1 cellular context compared by ENCODE assay signal in genomic region chr20:50292324-50293243, GRCh38.
A peak's percentile ranks its signal among the peaks of the same experiment; 100 is the strongest.
TF ChIP-seq lines count a peak whose summit lies in the region.

No MANE protein-coding gene starts in this region.

TF ChIP-seq in K562, 482 proteins besides CTCF, POLR2A, EP300 and RAD21 (continued from another document and continues in another):
- TF ChIP-seq, protein P1, sequence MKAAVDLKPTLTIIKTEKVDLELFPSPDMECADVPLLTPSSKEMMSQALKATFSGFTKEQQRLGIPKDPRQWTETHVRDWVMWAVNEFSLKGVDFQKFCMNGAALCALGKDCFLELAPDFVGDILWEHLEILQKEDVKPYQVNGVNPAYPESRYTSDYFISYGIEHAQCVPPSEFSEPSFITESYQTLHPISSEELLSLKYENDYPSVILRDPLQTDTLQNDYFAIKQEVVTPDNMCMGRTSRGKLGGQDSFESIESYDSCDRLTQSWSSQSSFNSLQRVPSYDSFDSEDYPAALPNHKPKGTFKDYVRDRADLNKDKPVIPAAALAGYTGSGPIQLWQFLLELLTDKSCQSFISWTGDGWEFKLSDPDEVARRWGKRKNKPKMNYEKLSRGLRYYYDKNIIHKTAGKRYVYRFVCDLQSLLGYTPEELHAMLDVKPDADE (conservative IDR thresholded peaks at IDR 0.05; ENCODE audit: control insufficient read depth, low read depth, low read length) = no peak; the same call in 1 of the 2 replicates
- no peak for TF ChIP-seq ZKSCAN3 (CRISPR knock-in tag; IDR thresholded peaks at IDR 0.05)
- no peak for TF ChIP-seq ZNF224 (CRISPR knock-in tag; IDR thresholded peaks at IDR 0.05)
- TF ChIP-seq ILK (tag; IDR thresholded peaks at IDR 0.05; ENCODE audit: borderline replicate concordance, low read depth) = no peak
- TF ChIP-seq ZKSCAN8 (CRISPR knock-in tag; IDR thresholded peaks at IDR 0.05) = peak; percentile 67; the same call in 1 of the 2 replicates
- peak; percentile 92 for TF ChIP-seq CBX1 (IDR thresholded peaks at IDR 0.05; ENCODE audit: low read depth)
- TF ChIP-seq CREM (IDR thresholded peaks at IDR 0.05; ENCODE audit: low read depth) = peak; percentile 87
- peak; percentile 100 for TF ChIP-seq NFE2 (IDR thresholded peaks at IDR 0.05; ENCODE audit: low read depth)
- TF ChIP-seq ZNF175 (CRISPR knock-in tag; IDR thresholded peaks at IDR 0.05; ENCODE audit: low read depth) = peak; percentile 83
- TF ChIP-seq MYNN (IDR thresholded peaks at IDR 0.05) = peak; percentile 92; the same call in 1 of the 2 replicates
- no peak for TF ChIP-seq MYNN (CRISPR knock-in tag; IDR thresholded peaks at IDR 0.05)
- peak; percentile 98 for TF ChIP-seq DACH1 (IDR thresholded peaks at IDR 0.05; ENCODE audit: partially characterized antibody)
- no peak for TF ChIP-seq SRSF1 (IDR thresholded peaks at IDR 0.05; ENCODE audit: low read depth, low read length)
- TF ChIP-seq PHF8 (IDR thresholded peaks at IDR 0.05; ENCODE audit: borderline replicate concordance, low read length) = peak; percentile 39; the same call in 1 of the 2 replicates
- TF ChIP-seq ZNF384 (IDR thresholded peaks at IDR 0.05; ENCODE audit: low read depth, low read length) = peak; percentile 13; the same call in 1 of the 2 replicates
- TF ChIP-seq CGGBP1 (CRISPR knock-in tag; IDR thresholded peaks at IDR 0.05) = 0 out of 2 replicates have a peak, but pooled peaks have one; percentile 41
- TF ChIP-seq SPI1 (IDR thresholded peaks at IDR 0.05; ENCODE audit: borderline replicate concordance, low read depth, low read length) = no peak
- no peak for TF ChIP-seq ZC3H4 (CRISPR knock-in tag; IDR thresholded peaks at IDR 0.05; ENCODE audit: borderline replicate concordance)
- TF ChIP-seq HOMEZ (CRISPR knock-in tag; IDR thresholded peaks at IDR 0.05) = peak; percentile 55; the same call in 1 of the 2 replicates
- no peak for TF ChIP-seq ZNF140 (CRISPR knock-in tag; IDR thresholded peaks at IDR 0.05)
- TF ChIP-seq DNMT1 (IDR thresholded peaks at IDR 0.05) = no peak
- TF ChIP-seq, protein P2, sequence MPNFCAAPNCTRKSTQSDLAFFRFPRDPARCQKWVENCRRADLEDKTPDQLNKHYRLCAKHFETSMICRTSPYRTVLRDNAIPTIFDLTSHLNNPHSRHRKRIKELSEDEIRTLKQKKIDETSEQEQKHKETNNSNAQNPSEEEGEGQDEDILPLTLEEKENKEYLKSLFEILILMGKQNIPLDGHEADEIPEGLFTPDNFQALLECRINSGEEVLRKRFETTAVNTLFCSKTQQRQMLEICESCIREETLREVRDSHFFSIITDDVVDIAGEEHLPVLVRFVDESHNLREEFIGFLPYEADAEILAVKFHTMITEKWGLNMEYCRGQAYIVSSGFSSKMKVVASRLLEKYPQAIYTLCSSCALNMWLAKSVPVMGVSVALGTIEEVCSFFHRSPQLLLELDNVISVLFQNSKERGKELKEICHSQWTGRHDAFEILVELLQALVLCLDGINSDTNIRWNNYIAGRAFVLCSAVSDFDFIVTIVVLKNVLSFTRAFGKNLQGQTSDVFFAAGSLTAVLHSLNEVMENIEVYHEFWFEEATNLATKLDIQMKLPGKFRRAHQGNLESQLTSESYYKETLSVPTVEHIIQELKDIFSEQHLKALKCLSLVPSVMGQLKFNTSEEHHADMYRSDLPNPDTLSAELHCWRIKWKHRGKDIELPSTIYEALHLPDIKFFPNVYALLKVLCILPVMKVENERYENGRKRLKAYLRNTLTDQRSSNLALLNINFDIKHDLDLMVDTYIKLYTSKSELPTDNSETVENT (CRISPR knock-in tag; IDR thresholded peaks at IDR 0.05) = no peak
- TF ChIP-seq, protein P3, sequence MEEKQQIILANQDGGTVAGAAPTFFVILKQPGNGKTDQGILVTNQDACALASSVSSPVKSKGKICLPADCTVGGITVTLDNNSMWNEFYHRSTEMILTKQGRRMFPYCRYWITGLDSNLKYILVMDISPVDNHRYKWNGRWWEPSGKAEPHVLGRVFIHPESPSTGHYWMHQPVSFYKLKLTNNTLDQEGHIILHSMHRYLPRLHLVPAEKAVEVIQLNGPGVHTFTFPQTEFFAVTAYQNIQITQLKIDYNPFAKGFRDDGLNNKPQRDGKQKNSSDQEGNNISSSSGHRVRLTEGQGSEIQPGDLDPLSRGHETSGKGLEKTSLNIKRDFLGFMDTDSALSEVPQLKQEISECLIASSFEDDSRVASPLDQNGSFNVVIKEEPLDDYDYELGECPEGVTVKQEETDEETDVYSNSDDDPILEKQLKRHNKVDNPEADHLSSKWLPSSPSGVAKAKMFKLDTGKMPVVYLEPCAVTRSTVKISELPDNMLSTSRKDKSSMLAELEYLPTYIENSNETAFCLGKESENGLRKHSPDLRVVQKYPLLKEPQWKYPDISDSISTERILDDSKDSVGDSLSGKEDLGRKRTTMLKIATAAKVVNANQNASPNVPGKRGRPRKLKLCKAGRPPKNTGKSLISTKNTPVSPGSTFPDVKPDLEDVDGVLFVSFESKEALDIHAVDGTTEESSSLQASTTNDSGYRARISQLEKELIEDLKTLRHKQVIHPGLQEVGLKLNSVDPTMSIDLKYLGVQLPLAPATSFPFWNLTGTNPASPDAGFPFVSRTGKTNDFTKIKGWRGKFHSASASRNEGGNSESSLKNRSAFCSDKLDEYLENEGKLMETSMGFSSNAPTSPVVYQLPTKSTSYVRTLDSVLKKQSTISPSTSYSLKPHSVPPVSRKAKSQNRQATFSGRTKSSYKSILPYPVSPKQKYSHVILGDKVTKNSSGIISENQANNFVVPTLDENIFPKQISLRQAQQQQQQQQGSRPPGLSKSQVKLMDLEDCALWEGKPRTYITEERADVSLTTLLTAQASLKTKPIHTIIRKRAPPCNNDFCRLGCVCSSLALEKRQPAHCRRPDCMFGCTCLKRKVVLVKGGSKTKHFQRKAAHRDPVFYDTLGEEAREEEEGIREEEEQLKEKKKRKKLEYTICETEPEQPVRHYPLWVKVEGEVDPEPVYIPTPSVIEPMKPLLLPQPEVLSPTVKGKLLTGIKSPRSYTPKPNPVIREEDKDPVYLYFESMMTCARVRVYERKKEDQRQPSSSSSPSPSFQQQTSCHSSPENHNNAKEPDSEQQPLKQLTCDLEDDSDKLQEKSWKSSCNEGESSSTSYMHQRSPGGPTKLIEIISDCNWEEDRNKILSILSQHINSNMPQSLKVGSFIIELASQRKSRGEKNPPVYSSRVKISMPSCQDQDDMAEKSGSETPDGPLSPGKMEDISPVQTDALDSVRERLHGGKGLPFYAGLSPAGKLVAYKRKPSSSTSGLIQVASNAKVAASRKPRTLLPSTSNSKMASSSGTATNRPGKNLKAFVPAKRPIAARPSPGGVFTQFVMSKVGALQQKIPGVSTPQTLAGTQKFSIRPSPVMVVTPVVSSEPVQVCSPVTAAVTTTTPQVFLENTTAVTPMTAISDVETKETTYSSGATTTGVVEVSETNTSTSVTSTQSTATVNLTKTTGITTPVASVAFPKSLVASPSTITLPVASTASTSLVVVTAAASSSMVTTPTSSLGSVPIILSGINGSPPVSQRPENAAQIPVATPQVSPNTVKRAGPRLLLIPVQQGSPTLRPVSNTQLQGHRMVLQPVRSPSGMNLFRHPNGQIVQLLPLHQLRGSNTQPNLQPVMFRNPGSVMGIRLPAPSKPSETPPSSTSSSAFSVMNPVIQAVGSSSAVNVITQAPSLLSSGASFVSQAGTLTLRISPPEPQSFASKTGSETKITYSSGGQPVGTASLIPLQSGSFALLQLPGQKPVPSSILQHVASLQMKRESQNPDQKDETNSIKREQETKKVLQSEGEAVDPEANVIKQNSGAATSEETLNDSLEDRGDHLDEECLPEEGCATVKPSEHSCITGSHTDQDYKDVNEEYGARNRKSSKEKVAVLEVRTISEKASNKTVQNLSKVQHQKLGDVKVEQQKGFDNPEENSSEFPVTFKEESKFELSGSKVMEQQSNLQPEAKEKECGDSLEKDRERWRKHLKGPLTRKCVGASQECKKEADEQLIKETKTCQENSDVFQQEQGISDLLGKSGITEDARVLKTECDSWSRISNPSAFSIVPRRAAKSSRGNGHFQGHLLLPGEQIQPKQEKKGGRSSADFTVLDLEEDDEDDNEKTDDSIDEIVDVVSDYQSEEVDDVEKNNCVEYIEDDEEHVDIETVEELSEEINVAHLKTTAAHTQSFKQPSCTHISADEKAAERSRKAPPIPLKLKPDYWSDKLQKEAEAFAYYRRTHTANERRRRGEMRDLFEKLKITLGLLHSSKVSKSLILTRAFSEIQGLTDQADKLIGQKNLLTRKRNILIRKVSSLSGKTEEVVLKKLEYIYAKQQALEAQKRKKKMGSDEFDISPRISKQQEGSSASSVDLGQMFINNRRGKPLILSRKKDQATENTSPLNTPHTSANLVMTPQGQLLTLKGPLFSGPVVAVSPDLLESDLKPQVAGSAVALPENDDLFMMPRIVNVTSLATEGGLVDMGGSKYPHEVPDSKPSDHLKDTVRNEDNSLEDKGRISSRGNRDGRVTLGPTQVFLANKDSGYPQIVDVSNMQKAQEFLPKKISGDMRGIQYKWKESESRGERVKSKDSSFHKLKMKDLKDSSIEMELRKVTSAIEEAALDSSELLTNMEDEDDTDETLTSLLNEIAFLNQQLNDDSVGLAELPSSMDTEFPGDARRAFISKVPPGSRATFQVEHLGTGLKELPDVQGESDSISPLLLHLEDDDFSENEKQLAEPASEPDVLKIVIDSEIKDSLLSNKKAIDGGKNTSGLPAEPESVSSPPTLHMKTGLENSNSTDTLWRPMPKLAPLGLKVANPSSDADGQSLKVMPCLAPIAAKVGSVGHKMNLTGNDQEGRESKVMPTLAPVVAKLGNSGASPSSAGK (IDR thresholded peaks at IDR 0.05) = peak; percentile 95
- peak; percentile 94 for TF ChIP-seq ADNP (tag; IDR thresholded peaks at IDR 0.05)
- TF ChIP-seq ZNF57 (CRISPR knock-in tag; IDR thresholded peaks at IDR 0.05) = no peak
- TF ChIP-seq, protein P4, sequence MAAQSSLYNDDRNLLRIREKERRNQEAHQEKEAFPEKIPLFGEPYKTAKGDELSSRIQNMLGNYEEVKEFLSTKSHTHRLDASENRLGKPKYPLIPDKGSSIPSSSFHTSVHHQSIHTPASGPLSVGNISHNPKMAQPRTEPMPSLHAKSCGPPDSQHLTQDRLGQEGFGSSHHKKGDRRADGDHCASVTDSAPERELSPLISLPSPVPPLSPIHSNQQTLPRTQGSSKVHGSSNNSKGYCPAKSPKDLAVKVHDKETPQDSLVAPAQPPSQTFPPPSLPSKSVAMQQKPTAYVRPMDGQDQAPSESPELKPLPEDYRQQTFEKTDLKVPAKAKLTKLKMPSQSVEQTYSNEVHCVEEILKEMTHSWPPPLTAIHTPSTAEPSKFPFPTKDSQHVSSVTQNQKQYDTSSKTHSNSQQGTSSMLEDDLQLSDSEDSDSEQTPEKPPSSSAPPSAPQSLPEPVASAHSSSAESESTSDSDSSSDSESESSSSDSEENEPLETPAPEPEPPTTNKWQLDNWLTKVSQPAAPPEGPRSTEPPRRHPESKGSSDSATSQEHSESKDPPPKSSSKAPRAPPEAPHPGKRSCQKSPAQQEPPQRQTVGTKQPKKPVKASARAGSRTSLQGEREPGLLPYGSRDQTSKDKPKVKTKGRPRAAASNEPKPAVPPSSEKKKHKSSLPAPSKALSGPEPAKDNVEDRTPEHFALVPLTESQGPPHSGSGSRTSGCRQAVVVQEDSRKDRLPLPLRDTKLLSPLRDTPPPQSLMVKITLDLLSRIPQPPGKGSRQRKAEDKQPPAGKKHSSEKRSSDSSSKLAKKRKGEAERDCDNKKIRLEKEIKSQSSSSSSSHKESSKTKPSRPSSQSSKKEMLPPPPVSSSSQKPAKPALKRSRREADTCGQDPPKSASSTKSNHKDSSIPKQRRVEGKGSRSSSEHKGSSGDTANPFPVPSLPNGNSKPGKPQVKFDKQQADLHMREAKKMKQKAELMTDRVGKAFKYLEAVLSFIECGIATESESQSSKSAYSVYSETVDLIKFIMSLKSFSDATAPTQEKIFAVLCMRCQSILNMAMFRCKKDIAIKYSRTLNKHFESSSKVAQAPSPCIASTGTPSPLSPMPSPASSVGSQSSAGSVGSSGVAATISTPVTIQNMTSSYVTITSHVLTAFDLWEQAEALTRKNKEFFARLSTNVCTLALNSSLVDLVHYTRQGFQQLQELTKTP (IDR thresholded peaks at IDR 0.05; ENCODE audit: low read depth in 1 of 2, partially characterized antibody in 2 of 2) = peak in 1 of 2 experiments; percentile 79
- no peak for TF ChIP-seq NFIX (CRISPR knock-in tag; IDR thresholded peaks at IDR 0.05; ENCODE audit: low read depth)
- TF ChIP-seq ZNF740 (CRISPR knock-in tag; IDR thresholded peaks at IDR 0.05) = no peak
- TF ChIP-seq ZNF740 (tag; IDR thresholded peaks at IDR 0.05) = peak; percentile 12 to 69; a peak in 2 of 4 replicates
- no peak for TF ChIP-seq RBM14 (IDR thresholded peaks at IDR 0.05; ENCODE audit: borderline replicate concordance, insufficient read depth, low read depth, low read length)
- peak; percentile 46; the same call in 1 of the 2 replicates for TF ChIP-seq ELF2 (CRISPR knock-in tag; IDR thresholded peaks at IDR 0.05)
- TF ChIP-seq ZNF785 (CRISPR knock-in tag; IDR thresholded peaks at IDR 0.05) = no peak
- TF ChIP-seq, protein P5, sequence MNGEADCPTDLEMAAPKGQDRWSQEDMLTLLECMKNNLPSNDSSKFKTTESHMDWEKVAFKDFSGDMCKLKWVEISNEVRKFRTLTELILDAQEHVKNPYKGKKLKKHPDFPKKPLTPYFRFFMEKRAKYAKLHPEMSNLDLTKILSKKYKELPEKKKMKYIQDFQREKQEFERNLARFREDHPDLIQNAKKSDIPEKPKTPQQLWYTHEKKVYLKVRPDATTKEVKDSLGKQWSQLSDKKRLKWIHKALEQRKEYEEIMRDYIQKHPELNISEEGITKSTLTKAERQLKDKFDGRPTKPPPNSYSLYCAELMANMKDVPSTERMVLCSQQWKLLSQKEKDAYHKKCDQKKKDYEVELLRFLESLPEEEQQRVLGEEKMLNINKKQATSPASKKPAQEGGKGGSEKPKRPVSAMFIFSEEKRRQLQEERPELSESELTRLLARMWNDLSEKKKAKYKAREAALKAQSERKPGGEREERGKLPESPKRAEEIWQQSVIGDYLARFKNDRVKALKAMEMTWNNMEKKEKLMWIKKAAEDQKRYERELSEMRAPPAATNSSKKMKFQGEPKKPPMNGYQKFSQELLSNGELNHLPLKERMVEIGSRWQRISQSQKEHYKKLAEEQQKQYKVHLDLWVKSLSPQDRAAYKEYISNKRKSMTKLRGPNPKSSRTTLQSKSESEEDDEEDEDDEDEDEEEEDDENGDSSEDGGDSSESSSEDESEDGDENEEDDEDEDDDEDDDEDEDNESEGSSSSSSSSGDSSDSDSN (IDR thresholded peaks at IDR 0.05; ENCODE audit: borderline replicate concordance in 1 of 2, low read depth in 2 of 2, low read length in 2 of 2) = no peak
